ENCODE assay signal across 1 cellular context in the genomic region with DNA sequence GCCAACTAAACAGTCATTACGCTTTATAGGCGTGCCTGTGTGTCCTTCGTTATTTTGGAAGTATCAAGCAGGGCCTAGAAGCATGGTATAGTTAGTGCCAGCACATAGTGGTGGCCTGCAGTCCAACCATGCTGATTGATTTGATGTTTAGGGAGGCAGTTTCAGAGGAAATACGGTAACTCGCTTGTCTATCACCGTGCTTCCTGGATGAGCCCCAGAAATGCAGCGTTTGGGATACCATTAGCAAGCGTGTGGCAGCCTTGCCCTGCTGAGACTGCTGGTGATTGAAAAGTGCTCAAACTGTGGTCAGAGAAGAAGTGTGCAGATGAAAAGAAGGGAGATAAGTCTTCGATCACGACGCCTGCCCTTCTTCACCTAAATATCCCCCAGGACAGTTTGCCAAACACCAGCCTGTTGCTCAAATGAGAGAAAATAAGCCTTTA.
TF ChIP-seq lines count a peak whose summit lies in the region.

No MANE protein-coding gene starts in this region.

TF ChIP-seq in HepG2, 621 proteins besides CTCF, POLR2A, EP300 and RAD21 (continued from another document and continues in another):
- TF ChIP-seq PCBP1 (IDR thresholded peaks at IDR 0.05; ENCODE audit: borderline replicate concordance, low read depth, low read length) (no peak), TAF15 (IDR thresholded peaks at IDR 0.05; ENCODE audit: low read depth, low read length, poor library complexity, severe bottlenecking) (no peak), EHMT2 (IDR thresholded peaks at IDR 0.05; ENCODE audit: borderline replicate concordance, low read depth, low read length) (no peak), ZNF350 (CRISPR knock-in tag; IDR thresholded peaks at IDR 0.05; ENCODE audit: borderline replicate concordance, low read depth) (no peak), ZNF251 (CRISPR knock-in tag; IDR thresholded peaks at IDR 0.05) (no peak), PCBP2 (optimal IDR thresholded peaks at IDR 0.05; ENCODE audit: low read depth, low read length, poor library complexity, severe bottlenecking) (no peak), NONO (IDR thresholded peaks at IDR 0.05) (no peak), NONO (CRISPR knock-in tag; conservative IDR thresholded peaks at IDR 0.05) (no peak), ZNF605 (CRISPR knock-in tag; IDR thresholded peaks at IDR 0.05) (no peak), ZNF326 (CRISPR knock-in tag; IDR thresholded peaks at IDR 0.05; ENCODE audit: borderline replicate concordance) (no peak), ZBTB8A (CRISPR knock-in tag; IDR thresholded peaks at IDR 0.05; ENCODE audit: borderline replicate concordance, low read depth) (no peak), ZBTB7B (CRISPR knock-in tag; IDR thresholded peaks at IDR 0.05) (no peak), ZMYM4 (CRISPR knock-in tag; IDR thresholded peaks at IDR 0.05) (peak; percentile 28; the same call in 1 of the 2 replicates), ZNF431 (CRISPR knock-in tag; IDR thresholded peaks at IDR 0.05; ENCODE audit: borderline replicate concordance, low read depth) (no peak), EZH2 (conservative IDR thresholded peaks at IDR 0.05; ENCODE audit: low read depth, low read length) (no peak), ZKSCAN1 (IDR thresholded peaks at IDR 0.05; ENCODE audit: low read length) (peak; percentile 46; the same call in 1 of the 2 replicates), NR2F6 (IDR thresholded peaks at IDR 0.05) (no peak), NR2F6 (CRISPR knock-in tag; IDR thresholded peaks at IDR 0.05) (no peak), CC2D1A (CRISPR knock-in tag; IDR thresholded peaks at IDR 0.05) (no peak), SATB2 (CRISPR knock-in tag; IDR thresholded peaks at IDR 0.05) (no peak), NPAS2 (CRISPR knock-in tag; IDR thresholded peaks at IDR 0.05; ENCODE audit: borderline replicate concordance) (no peak), ARNTL (CRISPR knock-in tag; IDR thresholded peaks at IDR 0.05) (no peak), FOXJ3 (CRISPR knock-in tag; IDR thresholded peaks at IDR 0.05; ENCODE audit: borderline replicate concordance) (no peak), KAT8 (CRISPR knock-in tag; IDR thresholded peaks at IDR 0.05) (no peak), XRCC5 (optimal IDR thresholded peaks at IDR 0.05; ENCODE audit: low read length) (peak; percentile 57), ZNF558 (CRISPR knock-in tag; IDR thresholded peaks at IDR 0.05; ENCODE audit: borderline replicate concordance) (no peak), ZFP36L1 (CRISPR knock-in tag; IDR thresholded peaks at IDR 0.05) (no peak), NRL (CRISPR knock-in tag; IDR thresholded peaks at IDR 0.05; ENCODE audit: borderline replicate concordance) (no peak)
- TF ChIP-seq, protein P1, sequence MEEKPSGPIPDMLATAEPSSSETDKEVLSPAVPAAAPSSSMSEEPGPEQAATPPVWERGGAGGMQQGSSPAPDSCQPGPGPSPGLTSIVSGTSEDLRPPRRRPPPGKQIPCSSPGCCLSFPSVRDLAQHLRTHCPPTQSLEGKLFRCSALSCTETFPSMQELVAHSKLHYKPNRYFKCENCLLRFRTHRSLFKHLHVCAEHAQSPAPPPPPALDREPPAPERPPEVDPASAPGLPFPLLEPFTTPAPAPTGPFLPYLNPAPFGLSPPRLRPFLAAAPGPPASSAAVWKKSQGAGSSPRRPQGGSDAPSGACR (CRISPR knock-in tag; IDR thresholded peaks at IDR 0.05) = 0 out of 2 replicates have a peak, but pooled peaks have one; percentile 14
- TF ChIP-seq, protein P2, sequence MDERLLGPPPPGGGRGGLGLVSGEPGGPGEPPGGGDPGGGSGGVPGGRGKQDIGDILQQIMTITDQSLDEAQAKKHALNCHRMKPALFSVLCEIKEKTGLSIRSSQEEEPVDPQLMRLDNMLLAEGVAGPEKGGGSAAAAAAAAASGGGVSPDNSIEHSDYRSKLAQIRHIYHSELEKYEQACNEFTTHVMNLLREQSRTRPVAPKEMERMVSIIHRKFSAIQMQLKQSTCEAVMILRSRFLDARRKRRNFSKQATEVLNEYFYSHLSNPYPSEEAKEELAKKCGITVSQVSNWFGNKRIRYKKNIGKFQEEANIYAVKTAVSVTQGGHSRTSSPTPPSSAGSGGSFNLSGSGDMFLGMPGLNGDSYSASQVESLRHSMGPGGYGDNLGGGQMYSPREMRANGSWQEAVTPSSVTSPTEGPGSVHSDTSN (CRISPR knock-in tag; IDR thresholded peaks at IDR 0.05) = peak; percentile 27; the same call in 1 of the 2 replicates
- TF ChIP-seq, protein P3, sequence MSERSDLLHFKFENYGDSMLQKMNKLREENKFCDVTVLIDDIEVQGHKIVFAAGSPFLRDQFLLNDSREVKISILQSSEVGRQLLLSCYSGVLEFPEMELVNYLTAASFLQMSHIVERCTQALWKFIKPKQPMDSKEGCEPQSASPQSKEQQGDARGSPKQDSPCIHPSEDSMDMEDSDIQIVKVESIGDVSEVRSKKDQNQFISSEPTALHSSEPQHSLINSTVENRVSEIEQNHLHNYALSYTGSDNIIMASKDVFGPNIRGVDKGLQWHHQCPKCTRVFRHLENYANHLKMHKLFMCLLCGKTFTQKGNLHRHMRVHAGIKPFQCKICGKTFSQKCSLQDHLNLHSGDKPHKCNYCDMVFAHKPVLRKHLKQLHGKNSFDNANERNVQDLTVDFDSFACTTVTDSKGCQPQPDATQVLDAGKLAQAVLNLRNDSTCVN (CRISPR knock-in tag; IDR thresholded peaks at IDR 0.05; ENCODE audit: borderline replicate concordance) = no peak
- TF ChIP-seq, protein P4, sequence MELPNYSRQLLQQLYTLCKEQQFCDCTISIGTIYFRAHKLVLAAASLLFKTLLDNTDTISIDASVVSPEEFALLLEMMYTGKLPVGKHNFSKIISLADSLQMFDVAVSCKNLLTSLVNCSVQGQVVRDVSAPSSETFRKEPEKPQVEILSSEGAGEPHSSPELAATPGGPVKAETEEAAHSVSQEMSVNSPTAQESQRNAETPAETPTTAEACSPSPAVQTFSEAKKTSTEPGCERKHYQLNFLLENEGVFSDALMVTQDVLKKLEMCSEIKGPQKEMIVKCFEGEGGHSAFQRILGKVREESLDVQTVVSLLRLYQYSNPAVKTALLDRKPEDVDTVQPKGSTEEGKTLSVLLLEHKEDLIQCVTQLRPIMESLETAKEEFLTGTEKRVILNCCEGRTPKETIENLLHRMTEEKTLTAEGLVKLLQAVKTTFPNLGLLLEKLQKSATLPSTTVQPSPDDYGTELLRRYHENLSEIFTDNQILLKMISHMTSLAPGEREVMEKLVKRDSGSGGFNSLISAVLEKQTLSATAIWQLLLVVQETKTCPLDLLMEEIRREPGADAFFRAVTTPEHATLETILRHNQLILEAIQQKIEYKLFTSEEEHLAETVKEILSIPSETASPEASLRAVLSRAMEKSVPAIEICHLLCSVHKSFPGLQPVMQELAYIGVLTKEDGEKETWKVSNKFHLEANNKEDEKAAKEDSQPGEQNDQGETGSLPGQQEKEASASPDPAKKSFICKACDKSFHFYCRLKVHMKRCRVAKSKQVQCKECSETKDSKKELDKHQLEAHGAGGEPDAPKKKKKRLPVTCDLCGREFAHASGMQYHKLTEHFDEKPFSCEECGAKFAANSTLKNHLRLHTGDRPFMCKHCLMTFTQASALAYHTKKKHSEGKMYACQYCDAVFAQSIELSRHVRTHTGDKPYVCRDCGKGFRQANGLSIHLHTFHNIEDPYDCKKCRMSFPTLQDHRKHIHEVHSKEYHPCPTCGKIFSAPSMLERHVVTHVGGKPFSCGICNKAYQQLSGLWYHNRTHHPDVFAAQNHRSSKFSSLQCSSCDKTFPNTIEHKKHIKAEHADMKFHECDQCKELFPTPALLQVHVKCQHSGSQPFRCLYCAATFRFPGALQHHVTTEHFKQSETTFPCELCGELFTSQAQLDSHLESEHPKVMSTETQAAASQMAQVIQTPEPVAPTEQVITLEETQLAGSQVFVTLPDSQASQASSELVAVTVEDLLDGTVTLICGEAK (IDR thresholded peaks at IDR 0.05) = no peak
- TF ChIP-seq, protein P4 (CRISPR knock-in tag; IDR thresholded peaks at IDR 0.05) = no peak
- TF ChIP-seq, protein P5, sequence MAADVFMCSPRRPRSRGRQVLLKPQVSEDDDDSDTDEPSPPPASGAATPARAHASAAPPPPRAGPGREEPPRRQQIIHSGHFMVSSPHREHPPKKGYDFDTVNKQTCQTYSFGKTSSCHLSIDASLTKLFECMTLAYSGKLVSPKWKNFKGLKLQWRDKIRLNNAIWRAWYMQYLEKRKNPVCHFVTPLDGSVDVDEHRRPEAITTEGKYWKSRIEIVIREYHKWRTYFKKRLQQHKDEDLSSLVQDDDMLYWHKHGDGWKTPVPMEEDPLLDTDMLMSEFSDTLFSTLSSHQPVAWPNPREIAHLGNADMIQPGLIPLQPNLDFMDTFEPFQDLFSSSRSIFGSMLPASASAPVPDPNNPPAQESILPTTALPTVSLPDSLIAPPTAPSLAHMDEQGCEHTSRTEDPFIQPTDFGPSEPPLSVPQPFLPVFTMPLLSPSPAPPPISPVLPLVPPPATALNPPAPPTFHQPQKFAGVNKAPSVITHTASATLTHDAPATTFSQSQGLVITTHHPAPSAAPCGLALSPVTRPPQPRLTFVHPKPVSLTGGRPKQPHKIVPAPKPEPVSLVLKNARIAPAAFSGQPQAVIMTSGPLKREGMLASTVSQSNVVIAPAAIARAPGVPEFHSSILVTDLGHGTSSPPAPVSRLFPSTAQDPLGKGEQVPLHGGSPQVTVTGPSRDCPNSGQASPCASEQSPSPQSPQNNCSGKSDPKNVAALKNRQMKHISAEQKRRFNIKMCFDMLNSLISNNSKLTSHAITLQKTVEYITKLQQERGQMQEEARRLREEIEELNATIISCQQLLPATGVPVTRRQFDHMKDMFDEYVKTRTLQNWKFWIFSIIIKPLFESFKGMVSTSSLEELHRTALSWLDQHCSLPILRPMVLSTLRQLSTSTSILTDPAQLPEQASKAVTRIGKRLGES (CRISPR knock-in tag; IDR thresholded peaks at IDR 0.05; ENCODE audit: borderline replicate concordance) = no peak
- TF ChIP-seq, protein P6, sequence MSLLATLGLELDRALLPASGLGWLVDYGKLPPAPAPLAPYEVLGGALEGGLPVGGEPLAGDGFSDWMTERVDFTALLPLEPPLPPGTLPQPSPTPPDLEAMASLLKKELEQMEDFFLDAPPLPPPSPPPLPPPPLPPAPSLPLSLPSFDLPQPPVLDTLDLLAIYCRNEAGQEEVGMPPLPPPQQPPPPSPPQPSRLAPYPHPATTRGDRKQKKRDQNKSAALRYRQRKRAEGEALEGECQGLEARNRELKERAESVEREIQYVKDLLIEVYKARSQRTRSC (CRISPR knock-in tag; IDR thresholded peaks at IDR 0.05; ENCODE audit: low read depth) = no peak
- TF ChIP-seq, protein P7, sequence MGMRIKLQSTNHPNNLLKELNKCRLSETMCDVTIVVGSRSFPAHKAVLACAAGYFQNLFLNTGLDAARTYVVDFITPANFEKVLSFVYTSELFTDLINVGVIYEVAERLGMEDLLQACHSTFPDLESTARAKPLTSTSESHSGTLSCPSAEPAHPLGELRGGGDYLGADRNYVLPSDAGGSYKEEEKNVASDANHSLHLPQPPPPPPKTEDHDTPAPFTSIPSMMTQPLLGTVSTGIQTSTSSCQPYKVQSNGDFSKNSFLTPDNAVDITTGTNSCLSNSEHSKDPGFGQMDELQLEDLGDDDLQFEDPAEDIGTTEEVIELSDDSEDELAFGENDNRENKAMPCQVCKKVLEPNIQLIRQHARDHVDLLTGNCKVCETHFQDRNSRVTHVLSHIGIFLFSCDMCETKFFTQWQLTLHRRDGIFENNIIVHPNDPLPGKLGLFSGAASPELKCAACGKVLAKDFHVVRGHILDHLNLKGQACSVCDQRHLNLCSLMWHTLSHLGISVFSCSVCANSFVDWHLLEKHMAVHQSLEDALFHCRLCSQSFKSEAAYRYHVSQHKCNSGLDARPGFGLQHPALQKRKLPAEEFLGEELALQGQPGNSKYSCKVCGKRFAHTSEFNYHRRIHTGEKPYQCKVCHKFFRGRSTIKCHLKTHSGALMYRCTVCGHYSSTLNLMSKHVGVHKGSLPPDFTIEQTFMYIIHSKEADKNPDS (CRISPR knock-in tag; IDR thresholded peaks at IDR 0.05) = no peak
- TF ChIP-seq, protein P8, sequence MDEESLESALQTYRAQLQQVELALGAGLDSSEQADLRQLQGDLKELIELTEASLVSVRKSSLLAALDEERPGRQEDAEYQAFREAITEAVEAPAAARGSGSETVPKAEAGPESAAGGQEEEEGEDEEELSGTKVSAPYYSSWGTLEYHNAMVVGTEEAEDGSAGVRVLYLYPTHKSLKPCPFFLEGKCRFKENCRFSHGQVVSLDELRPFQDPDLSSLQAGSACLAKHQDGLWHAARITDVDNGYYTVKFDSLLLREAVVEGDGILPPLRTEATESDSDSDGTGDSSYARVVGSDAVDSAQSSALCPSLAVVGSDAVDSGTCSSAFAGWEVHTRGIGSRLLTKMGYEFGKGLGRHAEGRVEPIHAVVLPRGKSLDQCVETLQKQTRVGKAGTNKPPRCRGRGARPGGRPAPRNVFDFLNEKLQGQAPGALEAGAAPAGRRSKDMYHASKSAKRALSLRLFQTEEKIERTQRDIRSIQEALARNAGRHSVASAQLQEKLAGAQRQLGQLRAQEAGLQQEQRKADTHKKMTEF (CRISPR knock-in tag; IDR thresholded peaks at IDR 0.05) = no peak
